14 cellular contexts compared by ENCODE assay signal in the genomic region with DNA sequence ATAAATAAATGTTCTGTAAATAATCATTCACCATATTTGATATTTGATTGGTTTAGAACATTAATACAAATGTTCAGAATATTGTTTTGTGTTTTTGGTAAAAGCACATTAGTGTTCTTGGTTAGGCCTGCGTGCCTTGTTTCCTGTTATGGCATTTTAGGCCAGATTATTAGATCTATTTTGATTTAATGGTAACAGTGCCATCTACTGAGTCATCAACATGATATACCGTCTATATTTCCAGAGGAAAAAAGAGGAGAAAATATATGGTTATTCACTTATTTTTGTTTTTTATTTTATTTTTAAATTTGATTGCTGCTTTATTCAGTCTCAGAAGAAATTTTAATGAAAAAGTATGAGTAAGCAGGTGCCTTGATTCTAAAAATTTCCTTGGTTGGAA.
"Had no signal": no experiment of that assay in that cellular context is flagged by ENCODE, and none has a peak within 500 bp of the region (broad histone marks: within the 10 kb centered on the region; RNA-seq: fewer than 3 reads in every experiment).

No MANE protein-coding gene starts in this region.

- H3K36me3 ChIP-seq: esophagus muscularis mucosa, gastrocnemius medialis, lower lobe of right lung, transverse colon had no signal

- H3K27ac ChIP-seq: body of pancreas, esophagus muscularis mucosa, gastrocnemius medialis, lower lobe of right lung, transverse colon had no signal

- H3K9me3 ChIP-seq: body of pancreas, esophagus muscularis mucosa, gastrocnemius medialis, lower lobe of right lung, transverse colon had no signal

- DNase-seq: activated naive CD4-positive, alpha-beta T cell treated with anti-CD3 and anti-CD28 coated beads, Interleukin-2, amount 50 U/mL, for 16 hours; body of pancreas; gastrocnemius medialis; kidney glomerular epithelial cell; lower lobe of right lung; naive B cell; posterior cingulate gyrus; right cardiac atrium; stimulated activated naive B cell treated with anti-CD40 and anti-IgM and Interleukin-4, amounts not matched to agents 10 μg/mL and 1 μg/mL and 100 μg/mL, for 72 hours; T-helper 17 cell; transverse colon had no signal

- H3K4me3 ChIP-seq: body of pancreas, esophagus muscularis mucosa, gastrocnemius medialis, lower lobe of right lung, transverse colon had no signal

- ATAC-seq: activated CD4-positive, CD25-positive, alpha-beta regulatory T cell treated with anti-CD3 and anti-CD28 coated beads, Interleukin-2, amount 50 U/mL, for 24 hours; body of pancreas; gastrocnemius medialis; lower lobe of right lung; right cardiac atrium; stimulated activated naive B cell treated with anti-CD40 and anti-IgM and Interleukin-4, amounts not matched to agents 10 μg/mL and 1 μg/mL and 100 μg/mL, for 72 hours; T-helper 17 cell had no signal

- H3K27ac Mint-ChIP-seq: dendritic cell treated with granulocyte-macrophage colony-stimulating factor and Interleukin-4, amounts not matched to agents 40 ng/mL and 50 ng/mL, for 4 days; stimulated activated naive B cell treated with anti-CD40 and anti-IgM and Interleukin-4, amounts not matched to agents 10 μg/mL and 1 μg/mL and 100 μg/mL, for 72 hours; T-helper 17 cell had no signal

- H3K27me3 ChIP-seq: body of pancreas, esophagus muscularis mucosa, gastrocnemius medialis, transverse colon had no signal

- H3K4me1 ChIP-seq: body of pancreas, lower lobe of right lung, transverse colon had no signal
